Comparison of ENCODE assay signal across 8 cellular contexts in the genomic region with DNA sequence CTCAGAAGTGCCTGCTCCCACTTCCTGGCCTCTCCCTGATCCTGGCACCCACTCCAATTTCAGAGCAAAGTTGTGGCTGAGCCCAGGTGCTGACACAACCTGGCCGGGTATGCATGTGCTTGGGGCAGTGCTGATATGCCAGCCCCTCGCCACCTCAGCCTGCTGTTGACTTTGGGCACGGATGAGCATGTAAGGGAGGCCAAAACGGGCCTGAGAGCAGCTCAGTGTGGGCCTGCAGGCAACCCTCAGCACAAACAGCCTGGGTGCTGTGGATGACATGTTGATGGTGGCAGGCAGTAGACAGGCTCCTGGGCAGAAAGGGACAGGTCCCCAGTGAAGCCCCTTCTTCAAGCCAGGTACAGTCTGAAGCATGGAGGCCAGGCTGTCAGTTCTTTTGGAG.
"Had no signal": no experiment of that assay in that cellular context is flagged by ENCODE, and none has a peak within 500 bp of the region (broad histone marks: within the 10 kb centered on the region; RNA-seq: fewer than 3 reads in every experiment).

No MANE protein-coding gene starts in this region.

- H3K4me1 Mint-ChIP-seq: H9, IgD-negative memory B cell had no signal

- ATAC-seq: HepG2 had no signal

- H3K27me3 Mint-ChIP-seq: IgD-negative memory B cell had no signal

- DNase-seq: GM23248, GOT3, H9, HCEC 1CT, KBM-7 had no signal

- H3K36me3 Mint-ChIP-seq: IgD-negative memory B cell had no signal

- H3K27ac ChIP-seq: GM23248, HL-60 had no signal

- H3K9me3 Mint-ChIP-seq: H9 had no signal

- H3K27ac Mint-ChIP-seq: H9, IgD-negative memory B cell had no signal

- H3K4me3 ChIP-seq: GM23248 had no signal

- H3K4me3 Mint-ChIP-seq: H9, IgD-negative memory B cell had no signal
